17 cellular contexts compared by ENCODE assay signal in the genomic region with DNA sequence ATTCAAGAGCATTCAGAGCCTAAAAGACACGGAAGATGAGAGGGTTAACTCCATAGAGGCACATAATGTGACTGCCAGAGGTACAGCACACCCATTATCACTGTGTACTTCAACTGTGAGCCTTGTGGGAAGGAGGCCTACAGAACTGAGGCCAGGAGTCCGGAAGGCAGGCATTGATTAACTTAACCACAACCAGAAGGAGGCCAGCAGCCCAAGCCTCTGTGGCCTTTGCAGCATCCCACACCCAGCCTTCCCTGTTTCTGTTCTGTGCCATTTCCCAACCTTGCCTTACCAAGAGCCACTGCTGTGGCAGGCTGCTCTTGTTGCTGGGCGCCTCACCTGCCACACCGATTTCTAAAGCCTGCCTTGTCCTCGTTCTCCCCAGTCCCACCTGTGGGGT. TPM values are rescaled to one million over a fixed set of nuclear protein-coding genes. Genes with fewer than 3 reads are reported as not detected.
"Had no signal": no experiment of that assay in that cellular context is flagged by ENCODE, and none has a peak within 500 bp of the region (broad histone marks: within the 10 kb centered on the region; RNA-seq: fewer than 3 reads in every experiment).

No MANE protein-coding gene starts in this region.

- H3K4me1 ChIP-seq: adrenal gland, thyroid gland, uterus had no signal

- H3K27ac Mint-ChIP-seq: stimulated activated naive B cell treated with anti-CD40 and anti-IgM and Interleukin-4, amounts not matched to agents 10 μg/mL and 1 μg/mL and 100 μg/mL, for 72 hours had no signal

- H3K9me3 Mint-ChIP-seq: activated T-cell treated with anti-CD3 and anti-CD28 coated beads, Interleukin-2, amount 50 U/mL, for 72 hours; naive B cell; stimulated activated naive B cell treated with anti-CD40 and anti-IgM and Interleukin-4, amounts not matched to agents 10 μg/mL and 1 μg/mL and 100 μg/mL, for 72 hours had no signal

- H3K9ac ChIP-seq: parathyroid adenoma had no signal

- H3K36me3 ChIP-seq: uterus had no signal

- H3K27me3 Mint-ChIP-seq: naive B cell; stimulated activated naive B cell treated with anti-CD40 and anti-IgM and Interleukin-4, amounts not matched to agents 10 μg/mL and 1 μg/mL and 100 μg/mL, for 72 hours had no signal

- H3K4me3 ChIP-seq: adrenal gland, cardiac muscle cell, thyroid gland, uterus had no signal

- H2AFZ ChIP-seq: parathyroid adenoma had no signal

- H3K27ac ChIP-seq: adrenal gland, neutrophil, parathyroid adenoma, thyroid gland, uterus had no signal

- H3K4me3 Mint-ChIP-seq: activated T-cell treated with anti-CD3 and anti-CD28 coated beads, Interleukin-2, amount 50 U/mL, for 72 hours; naive B cell; stimulated activated naive B cell treated with anti-CD40 and anti-IgM and Interleukin-4, amounts not matched to agents 10 μg/mL and 1 μg/mL and 100 μg/mL, for 72 hours had no signal

- H3K9me3 ChIP-seq: adrenal gland, neutrophil, thyroid gland, uterus had no signal

- DNase-seq: activated CD4-positive, alpha-beta T cell treated with anti-CD3 and anti-CD28 coated beads for 4 hours; activated CD8-positive, alpha-beta memory T cell treated with anti-CD3 and anti-CD28 coated beads, Interleukin-2, amount 50 U/mL, for 48 hours; activated gamma-delta T cell treated with Interleukin-2 at 50 U/mL for 16 hours; activated T-cell treated with anti-CD3 and anti-CD28 coated beads, Interleukin-2, amount 50 U/mL, for 72 hours; adrenal gland; hippocampal formation; naive B cell; stimulated activated naive B cell treated with anti-CD40 and anti-IgM and Interleukin-4, amounts not matched to agents 10 μg/mL and 1 μg/mL and 100 μg/mL, for 72 hours; T-helper 9 cell; thyroid gland; uterus had no signal

- H3K27me3 ChIP-seq: adrenal gland, cardiac muscle cell, neutrophil, thyroid gland, uterus had no signal

- ATAC-seq: activated T-cell treated with anti-CD3 and anti-CD28 coated beads, Interleukin-2, amount 50 U/mL, for 72 hours; left lobe of liver; stimulated activated naive B cell treated with anti-CD40 and anti-IgM and Interleukin-4, amounts not matched to agents 10 μg/mL and 1 μg/mL and 100 μg/mL, for 72 hours had no signal

- H3K79me2 ChIP-seq: parathyroid adenoma had no signal

RNA-seq across cellular contexts. Expression of gene SIGLEC15, which starts 27.2 kb away (rescaled TPM):
- total RNA-seq: activated T-cell treated with anti-CD3 and anti-CD28 coated beads, Interleukin-2, amount 50 U/mL, for 72 hours; cardiac muscle cell; lung microvascular endothelial cell had no signal
- polyA plus RNA-seq: keratinocyte had no signal
